Comparison of ENCODE assay signal across 8 cellular contexts in genomic region chr13:21176982-21177284, GRCh38. TPM values are rescaled to one million over a fixed set of nuclear protein-coding genes. Genes with fewer than 3 reads are reported as not detected.
DNase-seq lines count a peak whose midpoint lies in the region; ATAC-seq, FAIRE-seq and TF ChIP-seq lines count a peak whose summit lies in the region.

No MANE protein-coding gene starts in this region.

- no peaks in the 10 kb centered on the region for H3K36me3 ChIP-seq in osteoblast (ENCODE audit: insufficient read depth, low read length)

- peak overlapping the region; percentile 80 for H3K27ac ChIP-seq in osteoblast (ENCODE audit: low read depth, low read length)

- H4K20me1 ChIP-seq in osteoblast (ENCODE audit: insufficient read depth, low read length), result no peaks in the 10 kb centered on the region

- TF ChIP-seq CTCF in epithelial cell of proximal tubule (conservative IDR thresholded peaks at IDR 0.05; ENCODE audit: low read depth, low read length), result no peak
- no peak for TF ChIP-seq CTCF in osteoblast (IDR thresholded peaks at IDR 0.05; ENCODE audit: extremely low read depth, low read depth, low read length)

- peaks cover 35% of the 10 kb centered on the region for H3K79me2 ChIP-seq in osteoblast (ENCODE audit: insufficient read depth, low read length)

- FAIRE-seq in frontal cortex (lab: Jason Lieb, UNC), result no peak

- no peaks in the 10 kb centered on the region for H3K27me3 ChIP-seq in osteoblast (ENCODE audit: insufficient read depth, low read length)

- H3K4me2 ChIP-seq in osteoblast (ENCODE audit: insufficient read depth, low read length), result peak overlapping the region; percentile 87

- H3K4me3 ChIP-seq in epithelial cell of proximal tubule (ENCODE audit: low read depth, low read length), result peak overlapping the region; percentile 80
- H3K4me3 ChIP-seq in osteoblast (ENCODE audit: insufficient read depth, low read length), result peak overlapping the region; percentile 99

- DNase-seq in NCI-H1105 treated with DMSO at 0.1 percent for 48 hours (lab: John Stamatoyannopoulos, UW) (peak; percentile 31), NCI-H1105 (lab: John Stamatoyannopoulos, UW) (no peak), RPMI8226 (peak; percentile 43), epithelial cell of proximal tubule (ENCODE audit: low read depth) (no peak), osteoblast (ENCODE audit: insufficient read length, low spot score, missing footprints) (no peak), frontal cortex (ENCODE audit: low spot score in 2 of 2) (no peak)
- DNase-seq in stimulated activated CD4-positive, alpha-beta T cell treated with anti-CD3 and anti-CD28 coated beads, Interleukin-15, amount 100 ng/mL, for 24 hours, result no peak

- peaks cover 13% of the 10 kb centered on the region for H3K4me1 ChIP-seq in osteoblast (ENCODE audit: insufficient read depth, low read length)

- H2AFZ ChIP-seq in osteoblast (ENCODE audit: low read length), result peak overlapping the region; percentile 98

- no peaks in the 10 kb centered on the region for H3K9me3 ChIP-seq in osteoblast (ENCODE audit: low read depth, low read length)

- peak; percentile 32 for ATAC-seq in HG02588 (IDR thresholded peaks at IDR 0.05; ENCODE audit: unreplicated experiment)

RNA-seq across cellular contexts. Expression of gene MRPL57, which starts 0.5 kb away (rescaled TPM):
- total RNA-seq in epithelial cell of proximal tubule (39.0 and 48.7 TPM in 2 replicates), osteoblast (13.4 and 15.0 TPM in 2 replicates), frontal cortex (19.2 TPM)

RNA-seq across cellular contexts. Expression of gene SKA3, which starts 0.6 kb away (rescaled TPM):
- total RNA-seq in epithelial cell of proximal tubule, result 22.1 and 35.2 TPM in 2 replicates
- 13.0 and 13.8 TPM in 2 replicates for total RNA-seq in osteoblast
- total RNA-seq in frontal cortex, result 16.3 TPM

RNA-seq across cellular contexts. Expression of gene SAP18, which starts 37.0 kb away (rescaled TPM):
- total RNA-seq in epithelial cell of proximal tubule (50.5 and 51.1 TPM in 2 replicates), osteoblast (37.4 and 40.9 TPM in 2 replicates), frontal cortex (46.1 TPM)

Comparison
In these comparisons a context has a peak if more than half of its experiments do, and no peak if none do; other contexts are left out.
1. DNase-seq: peak in NCI-H1105 treated with DMSO at 0.1 percent for 48 hours (single experiment) and RPMI8226 (single experiment); none in NCI-H1105 (single experiment), epithelial cell of proximal tubule (single experiment), osteoblast (single experiment), frontal cortex (0 of 2) and stimulated activated CD4-positive, alpha-beta T cell treated with anti-CD3 and anti-CD28 coated beads, Interleukin-15, amount 100 ng/mL, for 24 hours (single experiment).